ENCODE assay signal across 15 cellular contexts in genomic region chr10:122301055-122301810, GRCh38. TPM values are rescaled to one million over a fixed set of nuclear protein-coding genes. Genes with fewer than 3 reads are reported as not detected.
DNase-seq lines count a peak whose midpoint lies in the region; ATAC-seq and TF ChIP-seq lines count a peak whose summit lies in the region.
"Had no signal": no experiment of that assay in that cellular context is flagged by ENCODE, and none has a peak within 500 bp of the region (broad histone marks: within the 10 kb centered on the region; RNA-seq: fewer than 3 reads in every experiment).

No MANE protein-coding gene starts in this region.

- H3K36me3 ChIP-seq in kidney epithelial cell (ENCODE audit: control insufficient read depth, insufficient read depth, low read length), result no peaks in the 10 kb centered on the region
- no peaks in the 10 kb centered on the region for H3K36me3 ChIP-seq in naive thymus-derived CD4-positive, alpha-beta T cell (ENCODE audit: control insufficient read depth in 2 of 3, insufficient read depth in 3 of 3, low read length in 3 of 3)

- no peak for TF ChIP-seq CTCF in kidney epithelial cell (IDR thresholded peaks at IDR 0.05; ENCODE audit: insufficient read depth, low read length, poor library complexity, severe bottlenecking)

- H3K27me3 Mint-ChIP-seq in activated naive CD8-positive, alpha-beta T cell treated with anti-CD3 and anti-CD28 coated beads, Interleukin-2, amount 50 U/mL, for 24 hours, result peaks cover 3% of the 10 kb centered on the region
- peaks cover 7% of the 10 kb centered on the region for H3K27me3 Mint-ChIP-seq in activated naive CD8-positive, alpha-beta T cell treated with anti-CD3 and anti-CD28 coated beads for 36 hours
- peaks cover 0 to 5% (median 0%) of the 10 kb centered on the region in 5 donors for H3K27me3 Mint-ChIP-seq in naive thymus-derived CD4-positive, alpha-beta T cell

- no peaks in the 10 kb centered on the region for H3K4me1 ChIP-seq in naive thymus-derived CD4-positive, alpha-beta T cell (ENCODE audit: control insufficient read depth in 2 of 2, insufficient read depth in 2 of 2, low read length in 2 of 2)

- peak; percentile 55 for ATAC-seq in activated naive CD8-positive, alpha-beta T cell treated with anti-CD3 and anti-CD28 coated beads, Interleukin-2, amount 50 U/mL, for 24 hours
- ATAC-seq in naive thymus-derived CD4-positive, alpha-beta T cell, result no peak
- ATAC-seq: GM23338, mucosa of descending colon had no signal

- peaks cover 9% of the 10 kb centered on the region for H3K9me3 Mint-ChIP-seq in activated naive CD8-positive, alpha-beta T cell treated with anti-CD3 and anti-CD28 coated beads, Interleukin-2, amount 50 U/mL, for 24 hours
- peaks cover 7% of the 10 kb centered on the region for H3K9me3 Mint-ChIP-seq in activated naive CD8-positive, alpha-beta T cell treated with anti-CD3 and anti-CD28 coated beads for 36 hours
- peaks cover 0 to 10% (median 4%) of the 10 kb centered on the region in 11 donors for H3K9me3 Mint-ChIP-seq in naive thymus-derived CD4-positive, alpha-beta T cell

- no peak for DNase-seq in activated naive CD8-positive, alpha-beta T cell treated with anti-CD3 and anti-CD28 coated beads, Interleukin-2, amount 50 U/mL, for 24 hours
- no peak for DNase-seq in activated naive CD8-positive, alpha-beta T cell treated with anti-CD3 and anti-CD28 coated beads for 36 hours
- DNase-seq in amniotic epithelial cell (ENCODE audit: low read depth) (peak; percentile 97), kidney epithelial cell (ENCODE audit: low read depth) (peak; percentile 69), NCI-H1694 treated with DMSO at 0.1 percent for 48 hours (lab: John Stamatoyannopoulos, UW) (no peak), UCSD-AML1 (lab: John Stamatoyannopoulos, UW; ENCODE audit: unreplicated experiment) (no peak)
- DNase-seq in naive thymus-derived CD4-positive, alpha-beta T cell, result no peak
- DNase-seq: erythroblast; mucosa of descending colon; NCI-H526; stimulated activated CD4-positive, alpha-beta T cell treated with anti-CD3 and anti-CD28 coated beads, Interleukin-2, amount 100 ng/mL, for 24 hours; trophoblast cell had no signal

- H3K9me3 ChIP-seq in naive thymus-derived CD4-positive, alpha-beta T cell (ENCODE audit: control insufficient read depth in 2 of 3, low read length in 3 of 3), result no peaks in the 10 kb centered on the region
- H3K9me3 ChIP-seq: mucosa of descending colon had no signal

- no peaks in the 10 kb centered on the region for H3K27me3 ChIP-seq in kidney epithelial cell (ENCODE audit: control insufficient read depth, insufficient read depth, low read length)
- H3K27me3 ChIP-seq in naive thymus-derived CD4-positive, alpha-beta T cell (ENCODE audit: control insufficient read depth in 2 of 2, insufficient read depth in 2 of 2, low read length in 2 of 2), result no peaks in the 10 kb centered on the region

- intact Hi-C loops in naive thymus-derived CD4-positive, alpha-beta T cell (cut with micrococcal nuclease), result no loop called here

- H3K4me3 ChIP-seq in kidney epithelial cell (ENCODE audit: low read depth, low read length), result no peak overlapping the region
- no peak overlapping the region for H3K4me3 ChIP-seq in naive thymus-derived CD4-positive, alpha-beta T cell (ENCODE audit: low read length)
- H3K4me3 ChIP-seq: GM23338, mucosa of descending colon had no signal

- H3K27ac ChIP-seq in temporal lobe (ENCODE audit: low read depth, low read length), result peak overlapping the region; percentile 96
- H3K27ac ChIP-seq in naive thymus-derived CD4-positive, alpha-beta T cell (ENCODE audit: low read depth, low read length), result no peak overlapping the region

- H3K4me1 Mint-ChIP-seq in activated naive CD8-positive, alpha-beta T cell treated with anti-CD3 and anti-CD28 coated beads, Interleukin-2, amount 50 U/mL, for 24 hours, result peaks cover 6% of the 10 kb centered on the region
- H3K4me1 Mint-ChIP-seq in activated naive CD8-positive, alpha-beta T cell treated with anti-CD3 and anti-CD28 coated beads for 36 hours, result peaks cover 4% of the 10 kb centered on the region
- H3K4me1 Mint-ChIP-seq in naive thymus-derived CD4-positive, alpha-beta T cell, result peaks cover 0 to 10% (median 0%) of the 10 kb centered on the region in 7 donors

- no peak overlapping the region for H3K4me3 Mint-ChIP-seq in activated naive CD8-positive, alpha-beta T cell treated with anti-CD3 and anti-CD28 coated beads, Interleukin-2, amount 50 U/mL, for 24 hours
- H3K4me3 Mint-ChIP-seq in activated naive CD8-positive, alpha-beta T cell treated with anti-CD3 and anti-CD28 coated beads for 36 hours, result no peak overlapping the region
- H3K4me3 Mint-ChIP-seq in naive thymus-derived CD4-positive, alpha-beta T cell, result no peak overlapping the region
- H3K4me3 Mint-ChIP-seq: GM23338 had no signal

- CTCF ChIA-PET in naive thymus-derived CD4-positive, alpha-beta T cell (lab: Charles Lee), result interaction anchor here (1.1 to 3.4 kb wide), 2 partner anchors 42 to 264 kb away, joined by 3 to 14 read pairs; no protein-coding TSS in a partner anchor

- POLR2A ChIA-PET in naive thymus-derived CD4-positive, alpha-beta T cell (lab: Charles Lee), result no interaction called here

- H3K36me3 Mint-ChIP-seq in activated naive CD8-positive, alpha-beta T cell treated with anti-CD3 and anti-CD28 coated beads, Interleukin-2, amount 50 U/mL, for 24 hours (ENCODE audit: low read depth), result peaks cover 2% of the 10 kb centered on the region
- H3K36me3 Mint-ChIP-seq in activated naive CD8-positive, alpha-beta T cell treated with anti-CD3 and anti-CD28 coated beads for 36 hours, result no peaks in the 10 kb centered on the region
- H3K36me3 Mint-ChIP-seq in naive thymus-derived CD4-positive, alpha-beta T cell, result no peaks in the 10 kb centered on the region

- H3K27ac Mint-ChIP-seq in activated naive CD8-positive, alpha-beta T cell treated with anti-CD3 and anti-CD28 coated beads, Interleukin-2, amount 50 U/mL, for 24 hours, result no peak overlapping the region
- H3K27ac Mint-ChIP-seq in activated naive CD8-positive, alpha-beta T cell treated with anti-CD3 and anti-CD28 coated beads for 36 hours, result no peak overlapping the region
- no peak overlapping the region for H3K27ac Mint-ChIP-seq in naive thymus-derived CD4-positive, alpha-beta T cell
- H3K27ac Mint-ChIP-seq: GM23338 had no signal

RNA-seq across cellular contexts. Expression of gene BTBD16, which starts 30.1 kb away (rescaled TPM):
- total RNA-seq in activated naive CD8-positive, alpha-beta T cell treated with anti-CD3 and anti-CD28 coated beads for 36 hours, result not detected
- total RNA-seq in kidney epithelial cell (2.0 TPM in 1 of 2 replicates, not detected in the other), temporal lobe (not detected)
- total RNA-seq in naive thymus-derived CD4-positive, alpha-beta T cell, result not detected
- polyA plus RNA-seq in naive thymus-derived CD4-positive, alpha-beta T cell, result not detected
- total RNA-seq: GM23338 had no signal
- polyA plus RNA-seq: AG04450, GM23338 had no signal

Comparison
In these comparisons a context has a peak if more than half of its experiments do, and no peak if none do; other contexts are left out.
1. DNase-seq: peak in amniotic epithelial cell (single experiment) and kidney epithelial cell (single experiment); none in activated naive CD8-positive, alpha-beta T cell treated with anti-CD3 and anti-CD28 coated beads, Interleukin-2, amount 50 U/mL, for 24 hours (single experiment), activated naive CD8-positive, alpha-beta T cell treated with anti-CD3 and anti-CD28 coated beads for 36 hours (single experiment), NCI-H1694 treated with DMSO at 0.1 percent for 48 hours (single experiment), UCSD-AML1 (single experiment) and naive thymus-derived CD4-positive, alpha-beta T cell (0 of 9).